In the genomic region with DNA sequence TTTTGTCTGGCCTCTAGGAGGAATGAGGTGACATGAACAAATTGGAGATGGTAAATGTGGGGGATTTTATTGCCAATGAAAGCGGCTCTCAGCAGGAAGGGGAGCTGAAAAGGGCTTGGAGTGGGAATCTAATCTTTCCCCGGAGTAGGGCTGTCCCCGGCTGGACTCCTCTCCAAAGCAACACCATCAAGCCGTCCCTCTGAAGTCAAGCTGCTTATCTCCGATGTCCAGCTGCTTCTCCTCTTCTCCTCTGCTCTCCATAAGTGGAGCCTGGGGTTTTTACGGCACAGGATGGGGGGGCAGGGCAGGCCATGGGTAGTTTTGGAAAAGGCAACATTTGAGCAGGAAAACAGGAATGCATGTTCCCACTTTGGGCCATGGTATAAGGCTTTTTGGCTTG, we compare ENCODE assay signal across 27 cellular contexts.
DNase-seq lines count a peak whose midpoint lies in the region; ATAC-seq, FAIRE-seq and TF ChIP-seq lines count a peak whose summit lies in the region.
"Had no signal": no experiment of that assay in that cellular context is flagged by ENCODE, and none has a peak within 500 bp of the region (broad histone marks: within the 10 kb centered on the region; RNA-seq: fewer than 3 reads in every experiment).

No MANE protein-coding gene starts in this region.

- CTCF ChIA-PET in K562 (lab: Yijun Ruan, JAX; ENCODE audit: low intra/inter-chr PET ratio) = no interaction called here
- CTCF ChIA-PET in activated CD8-positive, alpha-beta T cell treated with anti-CD3 and anti-CD28 coated beads, Interleukin-2, amount 10 ng/mL, durations not matched to agents 7 days and 5 days (lab: Charles Lee) = no interaction called here

- TF ChIP-seq RAD21 in K562 (CRISPR knock-in tag; conservative IDR thresholded peaks at IDR 0.05 in 1 of 2, IDR thresholded peaks at IDR 0.05 in 1 of 2) = no peak

- intact Hi-C loops in K562 (cut with micrococcal nuclease) = no loop called here

- H3K79me2 ChIP-seq in K562 (ENCODE audit: control insufficient read depth, insufficient read depth, low read length) = no peaks in the 10 kb centered on the region

- peaks cover 5% of the 10 kb centered on the region for H3K27me3 ChIP-seq in WERI-Rb-1 (ENCODE audit: insufficient read depth, low read depth, severe bottlenecking)
- H3K27me3 ChIP-seq in K562 (ENCODE audit: control insufficient read depth in 2 of 2, insufficient read depth in 2 of 2, low read length in 2 of 2) = peaks cover 4 to 11% of the 10 kb centered on the region in 2 experiments; a peak in 4 of 5 replicates
- H3K27me3 ChIP-seq in endodermal cell (ENCODE audit: control insufficient read depth, insufficient read depth, low read length, poor library complexity, severe bottlenecking) = no peaks in the 10 kb centered on the region
- H3K27me3 ChIP-seq: BE2C, BLaER1 had no signal

- H3K9me1 ChIP-seq in K562 (ENCODE audit: control insufficient read depth, insufficient read depth, low read length) = no peaks in the 10 kb centered on the region

- H3K4me1 ChIP-seq in K562 (replicated peaks in 1 of 2; ENCODE audit: control insufficient read depth in 2 of 2, insufficient read depth in 2 of 2, low read length in 2 of 2) (no peaks in the 10 kb centered on the region; a peak in 1 of 5 replicates), endodermal cell (ENCODE audit: control insufficient read depth, insufficient read depth, low read length) (no peaks in the 10 kb centered on the region)
- H3K4me1 ChIP-seq: BE2C, BLaER1 had no signal

- POLR2A ChIA-PET in K562 (lab: Yijun Ruan, JAX) = interaction anchor here (0.7 to 0.9 kb wide), 2 partner anchors 12 to 51 kb away, joined by 3 read pairs; no protein-coding TSS in a partner anchor
- POLR2A ChIA-PET in activated CD8-positive, alpha-beta T cell treated with anti-CD3 and anti-CD28 coated beads, Interleukin-2, amount 10 ng/mL, durations not matched to agents 7 days and 5 days (lab: Charles Lee) = no interaction called here

- H3K4me2 ChIP-seq in K562 (ENCODE audit: insufficient read depth, low read length) = no peak overlapping the region
- H3K4me2 ChIP-seq: BLaER1 had no signal

- TF ChIP-seq POLR2A in K562 (conservative IDR thresholded peaks at IDR 0.05) = no peak

- H3K4me3 Mint-ChIP-seq in endodermal cell = no peak overlapping the region
- no peak overlapping the region for H3K4me3 Mint-ChIP-seq in osteocyte (ENCODE audit: unreplicated experiment)
- H3K4me3 Mint-ChIP-seq in activated CD8-positive, alpha-beta T cell treated with anti-CD3 and anti-CD28 coated beads, Interleukin-2, amount 10 ng/mL, durations not matched to agents 7 days and 5 days = no peak overlapping the region
- no peak overlapping the region for H3K4me3 Mint-ChIP-seq in type B pancreatic cell
- H3K4me3 Mint-ChIP-seq: CD14-positive monocyte; CD4-positive, alpha-beta memory T cell; CD4-positive, CD25-positive, alpha-beta regulatory T cell; CD8-positive, alpha-beta memory T cell had no signal

- BruUV-seq in K562 (replicated peaks; lab: Mats Ljungman, UMichigan) = no TSS peak

- WGBS in K562 (ENCODE audit: insufficient coverage, low coverage, missing lambda C conversion rate) = 3% methylated on average over 6 of the region's 6 CpGs
- 60 to 77% methylated on average over 1 to 6 of the region's 6 CpGs for WGBS in endodermal cell (ENCODE audit: insufficient coverage in 1 of 2, insufficient read length in 1 of 2), 2 experiments

- in situ Hi-C loops in K562 (cut with MboI) = no loop called here

- H3K36me3 ChIP-seq in WERI-Rb-1 = no peaks in the 10 kb centered on the region
- no peaks in the 10 kb centered on the region for H3K36me3 ChIP-seq in K562 (ENCODE audit: control insufficient read depth, insufficient read depth, low read length)
- H3K36me3 ChIP-seq in endodermal cell (ENCODE audit: control insufficient read depth, insufficient read depth, low read length) = no peaks in the 10 kb centered on the region
- H3K36me3 ChIP-seq: BE2C, BLaER1 had no signal

- H3K36me3 Mint-ChIP-seq in endodermal cell (ENCODE audit: low read depth) (peaks cover 20% of the 10 kb centered on the region), osteocyte (ENCODE audit: unreplicated experiment) (no peaks in the 10 kb centered on the region), type B pancreatic cell (no peaks in the 10 kb centered on the region)
- H3K36me3 Mint-ChIP-seq in activated CD8-positive, alpha-beta T cell treated with anti-CD3 and anti-CD28 coated beads, Interleukin-2, amount 10 ng/mL, durations not matched to agents 7 days and 5 days (ENCODE audit: low read depth) = no peaks in the 10 kb centered on the region
- H3K36me3 Mint-ChIP-seq: CD14-positive monocyte; CD4-positive, alpha-beta memory T cell; CD4-positive, CD25-positive, alpha-beta regulatory T cell; CD8-positive, alpha-beta memory T cell had no signal

- H3K27ac Mint-ChIP-seq in endodermal cell = no peak overlapping the region
- H3K27ac Mint-ChIP-seq in osteocyte (ENCODE audit: unreplicated experiment) = no peak overlapping the region
- no peak overlapping the region for H3K27ac Mint-ChIP-seq in activated CD8-positive, alpha-beta T cell treated with anti-CD3 and anti-CD28 coated beads, Interleukin-2, amount 10 ng/mL, durations not matched to agents 7 days and 5 days
- no peak overlapping the region for H3K27ac Mint-ChIP-seq in type B pancreatic cell
- H3K27ac Mint-ChIP-seq: CD4-positive, alpha-beta memory T cell; CD4-positive, CD25-positive, alpha-beta regulatory T cell; CD8-positive, alpha-beta memory T cell had no signal

- H2AFZ ChIP-seq in K562 (ENCODE audit: low read depth, low read length) = no peak overlapping the region

- DNase-seq in WERI-Rb-1 (peak; percentile 58), K562 (ENCODE audit: extremely low read depth in 1 of 4, low spot score in 3 of 4) (peak in 1 of 4 experiments; percentile 24), endodermal cell (peak; percentile 69), osteocyte (ENCODE audit: extremely low spot score, unreplicated experiment) (peak; percentile 68), SIG-M5 (lab: John Stamatoyannopoulos, UW) (no peak), type B pancreatic cell (ENCODE audit: extremely low spot score, unreplicated experiment) (no peak)
- DNase-seq in activated CD8-positive, alpha-beta T cell treated with anti-CD3 and anti-CD28 coated beads, Interleukin-2, amount 10 ng/mL, durations not matched to agents 7 days and 5 days = no peak
- DNase-seq: 8988T; ACHN; BE2C; C1 segment of cervical spinal cord; CD4-positive, alpha-beta memory T cell; CD4-positive, CD25-positive, alpha-beta regulatory T cell; CD8-positive, alpha-beta memory T cell; COR-L47; DMS 273 treated with DMSO at 0.1 percent for 48 hours; DMS153; DMS53; DMS79; DND-41; EL; GF-D8 had no signal

- no peak for TF ChIP-seq EP300 in K562 (IDR thresholded peaks at IDR 0.05; ENCODE audit: low read length)

- H3K9ac ChIP-seq in K562 (ENCODE audit: insufficient read depth in 1 of 2, low read depth in 2 of 2, low read length in 2 of 2) (no peak overlapping the region), endodermal cell (ENCODE audit: extremely low read depth, low read length, poor library complexity, severe bottlenecking) (no peak overlapping the region)
- H3K9ac ChIP-seq: BLaER1 had no signal

- no peaks in the 10 kb centered on the region for H3K27me3 Mint-ChIP-seq in endodermal cell (ENCODE audit: insufficient read depth)
- no peaks in the 10 kb centered on the region for H3K27me3 Mint-ChIP-seq in osteocyte (ENCODE audit: unreplicated experiment)
- no peaks in the 10 kb centered on the region for H3K27me3 Mint-ChIP-seq in activated CD8-positive, alpha-beta T cell treated with anti-CD3 and anti-CD28 coated beads, Interleukin-2, amount 10 ng/mL, durations not matched to agents 7 days and 5 days (ENCODE audit: low read depth)
- peaks cover 31% of the 10 kb centered on the region for H3K27me3 Mint-ChIP-seq in type B pancreatic cell
- H3K27me3 Mint-ChIP-seq: CD4-positive, alpha-beta memory T cell; CD4-positive, CD25-positive, alpha-beta regulatory T cell; CD8-positive, alpha-beta memory T cell had no signal

- H3K9me3 Mint-ChIP-seq in endodermal cell (peaks cover 15% of the 10 kb centered on the region), osteocyte (ENCODE audit: unreplicated experiment) (peaks cover 15% of the 10 kb centered on the region), type B pancreatic cell (no peaks in the 10 kb centered on the region)
- H3K9me3 Mint-ChIP-seq in activated CD8-positive, alpha-beta T cell treated with anti-CD3 and anti-CD28 coated beads, Interleukin-2, amount 10 ng/mL, durations not matched to agents 7 days and 5 days (ENCODE audit: insufficient read depth) = no peaks in the 10 kb centered on the region

- TF ChIP-seq CTCF in WERI-Rb-1 (IDR thresholded peaks at IDR 0.05; ENCODE audit: low read depth, low read length) (no peak), K562 (IDR thresholded peaks at IDR 0.05 in 2 of 3, conservative IDR thresholded peaks at IDR 0.05 in 1 of 3; ENCODE audit: insufficient read depth in 2 of 3, low read depth in 1 of 3, low read length in 3 of 3) (no peak), endodermal cell (conservative IDR thresholded peaks at IDR 0.05) (no peak), osteocyte (IDR thresholded peaks at IDR 0.05) (no peak), type B pancreatic cell (conservative IDR thresholded peaks at IDR 0.05) (no peak)

- H3K9me3 ChIP-seq in WERI-Rb-1 (ENCODE audit: severe bottlenecking) = no peaks in the 10 kb centered on the region
- H3K9me3 ChIP-seq in K562 (replicated peaks; ENCODE audit: control insufficient read depth, insufficient read depth, low read depth, low read length) = no peaks in the 10 kb centered on the region
- H3K9me3 ChIP-seq in endodermal cell (ENCODE audit: control insufficient read depth, low read length) = peaks cover 10% of the 10 kb centered on the region
- H3K9me3 ChIP-seq: BE2C, BLaER1 had no signal

- H3K4me1 Mint-ChIP-seq in endodermal cell (peaks cover 18% of the 10 kb centered on the region), osteocyte (ENCODE audit: unreplicated experiment) (peaks cover 31% of the 10 kb centered on the region), type B pancreatic cell (ENCODE audit: unreplicated experiment) (no peaks in the 10 kb centered on the region)
- no peaks in the 10 kb centered on the region for H3K4me1 Mint-ChIP-seq in activated CD8-positive, alpha-beta T cell treated with anti-CD3 and anti-CD28 coated beads, Interleukin-2, amount 10 ng/mL, durations not matched to agents 7 days and 5 days (ENCODE audit: low read depth)
- H3K4me1 Mint-ChIP-seq: CD14-positive monocyte; CD4-positive, alpha-beta memory T cell; CD8-positive, alpha-beta memory T cell had no signal

- H3K4me3 ChIP-seq in WERI-Rb-1 (ENCODE audit: low read depth, low read length) (no peak overlapping the region), K562 (no peak overlapping the region), endodermal cell (ENCODE audit: low read length) (no peak overlapping the region)
- H3K4me3 ChIP-seq: BLaER1 had no signal

- no peak for FAIRE-seq in K562 (lab: Jason Lieb, UNC)
- FAIRE-seq: A204.1, GM12891, GM19239 had no signal

- peak; percentile 77 for ATAC-seq in K562
- ATAC-seq in activated CD8-positive, alpha-beta T cell treated with anti-CD3 and anti-CD28 coated beads, Interleukin-2, amount 10 ng/mL, durations not matched to agents 7 days and 5 days = no peak

- H3K27ac ChIP-seq in WERI-Rb-1 = no peak overlapping the region
- H3K27ac ChIP-seq in K562 (ENCODE audit: extremely low read depth, low read depth, low read length) = no peak overlapping the region
- H3K27ac ChIP-seq in endodermal cell (ENCODE audit: low read depth, low read length) = no peak overlapping the region
- H3K27ac ChIP-seq: BLaER1 had no signal

- H4K20me1 ChIP-seq in K562 (replicated peaks; ENCODE audit: control insufficient read depth, insufficient read depth, low read length) = no peaks in the 10 kb centered on the region
- H4K20me1 ChIP-seq: BLaER1 had no signal

Comparison
In these comparisons a context has a peak if more than half of its experiments do, and no peak if none do; other contexts are left out.
1. DNase-seq: peak in WERI-Rb-1 (single experiment), endodermal cell (single experiment) and osteocyte (single experiment); none in SIG-M5 (single experiment), activated CD8-positive, alpha-beta T cell treated with anti-CD3 and anti-CD28 coated beads, Interleukin-2, amount 10 ng/mL, durations not matched to agents 7 days and 5 days (single experiment) and type B pancreatic cell (single experiment).